8 cellular contexts compared by ENCODE assay signal in the genomic region with DNA sequence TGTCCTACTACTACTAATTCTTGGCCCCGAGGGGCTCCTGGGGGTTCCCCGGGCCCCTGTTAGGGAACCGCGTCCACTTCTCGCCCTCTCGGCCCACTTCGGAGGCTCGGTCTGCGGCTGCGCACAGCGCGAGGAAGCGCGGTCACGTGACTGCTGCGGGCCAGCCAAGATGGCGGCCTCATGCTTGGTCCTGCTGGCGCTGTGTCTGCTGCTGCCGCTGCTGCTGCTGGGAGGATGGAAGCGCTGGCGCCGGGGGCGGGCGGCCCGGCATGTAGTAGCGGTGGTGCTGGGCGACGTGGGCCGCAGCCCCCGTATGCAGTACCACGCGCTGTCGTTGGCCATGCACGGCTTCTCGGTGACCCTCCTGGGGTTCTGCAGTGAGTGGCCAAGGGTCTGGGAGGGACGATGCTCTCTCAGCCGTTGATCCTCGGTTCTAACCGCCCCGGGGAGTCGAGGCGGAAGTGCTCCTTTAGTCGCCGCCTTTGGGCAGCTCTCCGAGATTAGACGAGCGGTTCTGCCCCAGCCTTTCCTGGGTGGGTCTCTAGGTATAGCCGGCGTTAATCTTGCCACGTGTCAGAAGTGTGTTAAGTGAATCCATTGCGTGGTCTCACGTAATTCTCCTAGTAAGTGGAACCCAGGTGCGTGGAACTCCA. TPM values are rescaled to one million over a fixed set of nuclear protein-coding genes. Genes with fewer than 3 reads are reported as not detected.
DNase-seq lines count a peak whose midpoint lies in the region; ATAC-seq and TF ChIP-seq lines count a peak whose summit lies in the region.

A gene with protein sequence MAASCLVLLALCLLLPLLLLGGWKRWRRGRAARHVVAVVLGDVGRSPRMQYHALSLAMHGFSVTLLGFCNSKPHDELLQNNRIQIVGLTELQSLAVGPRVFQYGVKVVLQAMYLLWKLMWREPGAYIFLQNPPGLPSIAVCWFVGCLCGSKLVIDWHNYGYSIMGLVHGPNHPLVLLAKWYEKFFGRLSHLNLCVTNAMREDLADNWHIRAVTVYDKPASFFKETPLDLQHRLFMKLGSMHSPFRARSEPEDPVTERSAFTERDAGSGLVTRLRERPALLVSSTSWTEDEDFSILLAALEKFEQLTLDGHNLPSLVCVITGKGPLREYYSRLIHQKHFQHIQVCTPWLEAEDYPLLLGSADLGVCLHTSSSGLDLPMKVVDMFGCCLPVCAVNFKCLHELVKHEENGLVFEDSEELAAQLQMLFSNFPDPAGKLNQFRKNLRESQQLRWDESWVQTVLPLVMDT (plus strand): TSS at position 163 of the 653 bp plus-strand sequence. CDS start 7 bp downstream, at position 170.

- peak; percentile 77 for ATAC-seq in HG02588 (IDR thresholded peaks at IDR 0.05; ENCODE audit: unreplicated experiment)
- ATAC-seq in activated naive CD8-positive, alpha-beta T cell treated with anti-CD3 and anti-CD28 coated beads, Interleukin-2, amount 50 U/mL, for 24 hours = peak; percentile 91

- H3K27ac Mint-ChIP-seq in activated naive CD8-positive, alpha-beta T cell treated with anti-CD3 and anti-CD28 coated beads, Interleukin-2, amount 50 U/mL, for 24 hours = peak within 1 kb of the TSS; percentile 95
- H3K27ac Mint-ChIP-seq in type B pancreatic cell = peak within 1 kb of the TSS; percentile 88

- TF ChIP-seq CTCF in GM12864 (IDR thresholded peaks at IDR 0.05; ENCODE audit: low read depth, low read length, missing control alignments) (no peak), type B pancreatic cell (conservative IDR thresholded peaks at IDR 0.05) (no peak)

- H3K36me3 Mint-ChIP-seq in activated naive CD8-positive, alpha-beta T cell treated with anti-CD3 and anti-CD28 coated beads, Interleukin-2, amount 50 U/mL, for 24 hours (ENCODE audit: low read depth) = peaks cover 10% of the 10 kb centered on the region
- H3K36me3 Mint-ChIP-seq in type B pancreatic cell = peaks cover 4% of the 10 kb centered on the region

- no peaks in the 10 kb centered on the region for H3K9me3 Mint-ChIP-seq in activated naive CD8-positive, alpha-beta T cell treated with anti-CD3 and anti-CD28 coated beads, Interleukin-2, amount 50 U/mL, for 24 hours
- H3K9me3 Mint-ChIP-seq in type B pancreatic cell = no peaks in the 10 kb centered on the region

- H3K27me3 Mint-ChIP-seq in activated naive CD8-positive, alpha-beta T cell treated with anti-CD3 and anti-CD28 coated beads, Interleukin-2, amount 50 U/mL, for 24 hours = no peaks in the 10 kb centered on the region
- H3K27me3 Mint-ChIP-seq in type B pancreatic cell = peaks cover 12% of the 10 kb centered on the region

- intact Hi-C loops in cardiac septum (cut with DNase I) = loop anchor here (5.0 kb wide), 1 partner anchor 225 kb away; a partner anchor contains a TSS
- intact Hi-C loops in posterior cingulate gyrus (cut with DNase I) = loop anchor here (5.0 kb wide), 1 partner anchor 40 kb away; a partner anchor contains a TSS

- H3K4me3 Mint-ChIP-seq in activated naive CD8-positive, alpha-beta T cell treated with anti-CD3 and anti-CD28 coated beads, Interleukin-2, amount 50 U/mL, for 24 hours = peak within 1 kb of the TSS; percentile 95
- H3K4me3 Mint-ChIP-seq in type B pancreatic cell = peak within 1 kb of the TSS; percentile 96

- peak within 1 kb of the TSS; percentile 96 for H3K4me3 ChIP-seq in GM12864 (ENCODE audit: low read depth, low read length)

- peaks cover 25% of the 10 kb centered on the region for H3K4me1 Mint-ChIP-seq in activated naive CD8-positive, alpha-beta T cell treated with anti-CD3 and anti-CD28 coated beads, Interleukin-2, amount 50 U/mL, for 24 hours
- peaks cover 9% of the 10 kb centered on the region for H3K4me1 Mint-ChIP-seq in type B pancreatic cell (ENCODE audit: unreplicated experiment)

- DNase-seq in GM12864 (ENCODE audit: low read depth) = peak; percentile 70
- peak; percentile 19 for DNase-seq in NCI-H1048 (lab: John Stamatoyannopoulos, UW)
- DNase-seq in SW480 (ENCODE audit: low spot score) = peak; percentile 82
- peak; percentile 93 for DNase-seq in activated naive CD8-positive, alpha-beta T cell treated with anti-CD3 and anti-CD28 coated beads, Interleukin-2, amount 50 U/mL, for 24 hours
- DNase-seq in cardiac septum (ENCODE audit: low spot score) = peak; percentile 96
- peak; percentile 83 to 98 (median 90) for DNase-seq in posterior cingulate gyrus
- DNase-seq in type B pancreatic cell (ENCODE audit: extremely low spot score, unreplicated experiment) = peak; percentile 92

RNA-seq across cellular contexts. Expression of the gene that starts here (rescaled TPM):
- total RNA-seq in cardiac septum = 8.0 TPM
- total RNA-seq in type B pancreatic cell (ENCODE audit: low replicate concordance) = 30.4 and 31.0 TPM in 2 replicates

Comparison
In these comparisons a context has a peak if more than half of its experiments do, and no peak if none do; other contexts are left out.
1. Peak in every context shown above with its lines: DNase-seq, ATAC-seq and H3K4me3 ChIP-seq.
2. DNase-seq: peak in every context shown above with its lines; median percentile 96 in cardiac septum; 93 in activated naive CD8-positive, alpha-beta T cell treated with anti-CD3 and anti-CD28 coated beads, Interleukin-2, amount 50 U/mL, for 24 hours; 92 in type B pancreatic cell; 90 in posterior cingulate gyrus; 82 in SW480; 70 in GM12864; 19 in NCI-H1048.